Comparison of ENCODE assay signal across 1 cellular context in genomic region chr9:112512377-112512776, GRCh38.
A peak's percentile ranks its signal among the peaks of the same experiment; 100 is the strongest.
TF ChIP-seq lines count a peak whose summit lies in the region.

No MANE protein-coding gene starts in this region.

TF ChIP-seq in K562, 482 proteins besides CTCF, POLR2A, EP300 and RAD21:
- TF ChIP-seq CBFA2T3 (IDR thresholded peaks at IDR 0.05) (peak; percentile 59), ARID1B (IDR thresholded peaks at IDR 0.05) (peak; percentile 54; the same call in 1 of the 2 replicates), DPF2 (IDR thresholded peaks at IDR 0.05) (peak; percentile 52; the same call in 1 of the 2 replicates), ZNF24 (IDR thresholded peaks at IDR 0.05) (peak; percentile 73; the same call in 1 of the 2 replicates), RAD51 (IDR thresholded peaks at IDR 0.05; ENCODE audit: borderline replicate concordance, low read depth) (peak; percentile 18; the same call in 1 of the 2 replicates), PKNOX1 (IDR thresholded peaks at IDR 0.05) (peak; percentile 49; the same call in 1 of the 2 replicates), SMAD4 (CRISPR knock-in tag; conservative IDR thresholded peaks at IDR 0.05) (0 out of 2 replicates have a peak, but pooled peaks have one; percentile 15)
TF ChIP-seq in K562: peak in this region for 7; not testable (repeated sequence) for 475.
